ENCODE assay signal across 13 cellular contexts in genomic region chr5:150945501-150945900, GRCh38. TPM values are rescaled to one million over a fixed set of nuclear protein-coding genes. Genes with fewer than 3 reads are reported as not detected.
DNase-seq lines count a peak whose midpoint lies in the region; ATAC-seq and TF ChIP-seq lines count a peak whose summit lies in the region.
"Had no signal": no experiment of that assay in that cellular context is flagged by ENCODE, and none has a peak within 500 bp of the region (broad histone marks: within the 10 kb centered on the region; RNA-seq: fewer than 3 reads in every experiment).

No MANE protein-coding gene starts in this region.

- DNase-seq in GM23338 (ENCODE audit: low spot score) (no peak), astrocyte of the cerebellum (ENCODE audit: low read depth) (no peak), NAMALWA (ENCODE audit: low spot score) (no peak), T-helper 9 cell (no peak)
- no peak for DNase-seq in naive thymus-derived CD8-positive, alpha-beta T cell
- DNase-seq: activated CD8-positive, alpha-beta memory T cell treated with anti-CD3 and anti-CD28 coated beads, Interleukin-2, amount 50 U/mL, for 4 hours; CD4-positive, alpha-beta memory T cell; natural killer cell; NCI-H526 had no signal

- H4K20me1 ChIP-seq in GM23338 (replicated peaks; ENCODE audit: insufficient read depth), result no peaks in the 10 kb centered on the region

- H3K27ac ChIP-seq in GM23338 (ENCODE audit: low read depth) (no peak overlapping the region), gastroesophageal sphincter (peak overlapping the region in 2 of 4 donors; percentile 78 to 85), skeletal muscle tissue (ENCODE audit: low read depth, low read length) (no peak overlapping the region)
- H3K27ac ChIP-seq: SJSA1 had no signal

- H3K4me1 Mint-ChIP-seq in GM23338, result no peaks in the 10 kb centered on the region
- peaks cover 0 to 2% (median 0%) of the 10 kb centered on the region in 4 donors for H3K4me1 Mint-ChIP-seq in naive thymus-derived CD8-positive, alpha-beta T cell
- H3K4me1 Mint-ChIP-seq: CD4-positive, alpha-beta memory T cell had no signal

- peak overlapping the region; percentile 65; the same call in 2 of the 3 replicates for H3K4me3 Mint-ChIP-seq in GM23338
- no peak overlapping the region for H3K4me3 Mint-ChIP-seq in naive thymus-derived CD8-positive, alpha-beta T cell

- no peak overlapping the region for H3K27ac Mint-ChIP-seq in GM23338
- H3K27ac Mint-ChIP-seq in naive thymus-derived CD8-positive, alpha-beta T cell, result no peak overlapping the region
- H3K27ac Mint-ChIP-seq: CD4-positive, alpha-beta memory T cell; natural killer cell had no signal

- H3K4me2 ChIP-seq in GM23338, result no peak overlapping the region

- H3K9me2 ChIP-seq in GM23338 (ENCODE audit: insufficient read depth), result no peaks in the 10 kb centered on the region

- H3F3A ChIP-seq in GM23338 (replicated peaks; ENCODE audit: low read depth), result no peaks in the 10 kb centered on the region

- no peak overlapping the region for H2AFZ ChIP-seq in GM23338

- H3K4me3 ChIP-seq in GM23338, result no peak overlapping the region
- H3K4me3 ChIP-seq in astrocyte of the cerebellum (ENCODE audit: low read depth, low read length), result peak overlapping the region; percentile 44
- peak overlapping the region; percentile 62 to 69 for H3K4me3 ChIP-seq in gastroesophageal sphincter
- peak overlapping the region; percentile 78 to 96 (median 88) for H3K4me3 ChIP-seq in skeletal muscle tissue (ENCODE audit: low read length in 3 of 3)
- H3K4me3 ChIP-seq: SJSA1 had no signal

- ATAC-seq in GM23338 (no peak), gastroesophageal sphincter (no peak), HG02981 (IDR thresholded peaks at IDR 0.05; ENCODE audit: unreplicated experiment) (no peak)
- ATAC-seq in naive thymus-derived CD8-positive, alpha-beta T cell, result no peak
- ATAC-seq: natural killer cell had no signal

- no peak for TF ChIP-seq EP300 in gastroesophageal sphincter (IDR thresholded peaks at IDR 0.05)

- H3K36me3 Mint-ChIP-seq in GM23338 (ENCODE audit: low read depth), result peaks cover 38% of the 10 kb centered on the region
- peaks cover 8 to 74% (median 19%) of the 10 kb centered on the region in 3 donors for H3K36me3 Mint-ChIP-seq in naive thymus-derived CD8-positive, alpha-beta T cell

- no peak for TF ChIP-seq POLR2A in gastroesophageal sphincter (IDR thresholded peaks at IDR 0.05)

- POLR2A ChIA-PET in naive thymus-derived CD8-positive, alpha-beta T cell (lab: Charles Lee), result no interaction called here

- peaks cover 82% of the 10 kb centered on the region for H3K9me3 Mint-ChIP-seq in GM23338
- H3K9me3 Mint-ChIP-seq in naive thymus-derived CD8-positive, alpha-beta T cell, result peaks cover 27 to 98% (median 71%) of the 10 kb centered on the region in 9 donors

- H3K4me1 ChIP-seq in GM23338 (ENCODE audit: insufficient read depth) (no peaks in the 10 kb centered on the region), gastroesophageal sphincter (peaks cover 0 to 3% (median 0%) of the 10 kb centered on the region in 3 donors), skeletal muscle tissue (ENCODE audit: control insufficient read depth in 3 of 3, insufficient read depth in 3 of 3, low read length in 3 of 3) (peaks cover 0 to 5% (median 2%) of the 10 kb centered on the region in 3 donors)
- H3K4me1 ChIP-seq: SJSA1 had no signal

- H3K36me3 ChIP-seq in GM23338 (ENCODE audit: insufficient read depth), result 0 out of 2 replicates have a peak, but pooled peaks cover 4% of the 10 kb centered on the region
- peaks cover 7 to 38% of the 10 kb centered on the region in 2 donors for H3K36me3 ChIP-seq in gastroesophageal sphincter
- H3K36me3 ChIP-seq in skeletal muscle tissue (ENCODE audit: control insufficient read depth in 3 of 3, insufficient read depth in 3 of 3, low read length in 3 of 3), result peaks cover 17 to 26% (median 21%) of the 10 kb centered on the region in 3 donors
- H3K36me3 ChIP-seq: SJSA1 had no signal

- 73 to 100% methylated on average over 1 of the region's 1 CpG for WGBS in gastroesophageal sphincter (ENCODE audit: low coverage in 1 of 2), 2 donors

- no peak for TF ChIP-seq CTCF in GM23338 (conservative IDR thresholded peaks at IDR 0.05; ENCODE audit: low read depth in 2 of 2)
- no peak for TF ChIP-seq CTCF in astrocyte of the cerebellum (IDR thresholded peaks at IDR 0.05; ENCODE audit: low read depth, low read length, missing control alignments)
- TF ChIP-seq CTCF in gastroesophageal sphincter (IDR thresholded peaks at IDR 0.05), result no peak

- H3K9me3 ChIP-seq in gastroesophageal sphincter (peaks cover 0 to 97% (median 2%) of the 10 kb centered on the region in 3 donors), skeletal muscle tissue (ENCODE audit: control insufficient read depth in 3 of 3, low read length in 3 of 3) (peaks cover 10 to 36% (median 12%) of the 10 kb centered on the region in 3 donors)

- in situ Hi-C loops in astrocyte of the cerebellum (cut with HindIII; ENCODE audit: low sequenced_read_pairs), result no loop called here

- H3K27me3 ChIP-seq in GM23338 (ENCODE audit: insufficient read depth) (no peaks in the 10 kb centered on the region), gastroesophageal sphincter (no peaks in the 10 kb centered on the region), skeletal muscle tissue (ENCODE audit: control insufficient read depth in 3 of 3, insufficient read depth in 3 of 3, low read length in 3 of 3) (no peaks in the 10 kb centered on the region)
- H3K27me3 ChIP-seq: SJSA1 had no signal

- H3K9ac ChIP-seq in skeletal muscle tissue (ENCODE audit: low read depth in 1 of 3, low read length in 3 of 3), result no peak overlapping the region

- H3K79me2 ChIP-seq in GM23338 (replicated peaks; ENCODE audit: insufficient read depth), result no peaks in the 10 kb centered on the region

- peaks cover 1% of the 10 kb centered on the region for H3K27me3 Mint-ChIP-seq in GM23338 (ENCODE audit: insufficient read depth, low read depth, poor library complexity)
- H3K27me3 Mint-ChIP-seq in naive thymus-derived CD8-positive, alpha-beta T cell, result peaks cover 15 to 47% (median 31%) of the 10 kb centered on the region in 5 donors

TF ChIP-seq in GM23338, 12 proteins besides CTCF, POLR2A, EP300 and RAD21:
- TF ChIP-seq STAT1 (IDR thresholded peaks at IDR 0.05; ENCODE audit: unreplicated experiment) (no peak), CREB1 (CRISPR knock-in tag; IDR thresholded peaks at IDR 0.05; ENCODE audit: low read depth) (no peak), JUNB (IDR thresholded peaks at IDR 0.05; ENCODE audit: unreplicated experiment) (no peak), ZNF114 (CRISPR knock-in tag; IDR thresholded peaks at IDR 0.05) (no peak), POLR2AphosphoS5 (IDR thresholded peaks at IDR 0.05; ENCODE audit: low read depth) (no peak)

RNA-seq across cellular contexts. Expression of gene ZNF300, which starts 40.7 kb away (rescaled TPM):
- total RNA-seq in GM23338 (2014; rRNA removed; shearing (Covaris generic)), result 22.3 and 25.9 TPM in 2 replicates
- 10.9 and 15.1 TPM in 2 replicates for polyA plus RNA-seq in GM23338 (2016; fragmentation: Nextera tagmentation; extraction: Ambion mirVana)
- total RNA-seq in gastroesophageal sphincter (1 to 10 TPM; 1.7 to 6.5 (median 2.8) TPM), skeletal muscle tissue (5.2 TPM)
- 1 to 10 TPM; 4.6 to 4.8 TPM for total RNA-seq in naive thymus-derived CD8-positive, alpha-beta T cell
- polyA plus RNA-seq in naive thymus-derived CD8-positive, alpha-beta T cell, result under 1 TPM; 0.20 to 0.89 (median 0.39) TPM
